Comparison of ENCODE assay signal across 19 cellular contexts in genomic region chr2:122535960-122536517, GRCh38.
"Had no signal": no experiment of that assay in that cellular context is flagged by ENCODE, and none has a peak within 500 bp of the region (broad histone marks: within the 10 kb centered on the region; RNA-seq: fewer than 3 reads in every experiment).

No MANE protein-coding gene starts in this region.

- FAIRE-seq: islet of Langerhans had no signal

- DNase-seq: cortex of kidney; dorsolateral prefrontal cortex; effector CD8-positive, alpha-beta T cell; foreskin melanocyte; head of caudate nucleus; hippocampal formation; kidney glomerular epithelial cell; mesendoderm; naive B cell; nephron progenitor cell; psoas muscle; retina; right lobe of liver; stimulated activated CD4-positive, alpha-beta T cell treated with anti-CD3 and anti-CD28 coated beads, Interleukin-4, amount 100 ng/mL, for 1 hour; stimulated activated naive CD8-positive, alpha-beta T cell treated with anti-CD3 and anti-CD28 coated beads, Interleukin-15, amount 100 ng/mL, for 72 hours; transverse colon had no signal

- H3K27ac ChIP-seq: dorsolateral prefrontal cortex, neutrophil, psoas muscle, right lobe of liver, thoracic aorta, transverse colon had no signal
